In genomic region chr4:163558539-163559044, GRCh38 we compare ENCODE assay signal across 8 cellular contexts.
DNase-seq lines count a peak whose midpoint lies in the region; ATAC-seq and TF ChIP-seq lines count a peak whose summit lies in the region.

No MANE protein-coding gene starts in this region.

- ATAC-seq in HG03342 (IDR thresholded peaks at IDR 0.05; ENCODE audit: unreplicated experiment) = peak; percentile 84

- CTCF ChIA-PET in Calu3 (lab: Charles Lee) = no interaction called here

- H3K4me1 Mint-ChIP-seq in Calu3 (ENCODE audit: low read depth, unreplicated experiment) = no peaks in the 10 kb centered on the region

- intact Hi-C loops in Calu3 (cut with micrococcal nuclease; ENCODE audit: unreplicated experiment) = loop anchor here (5.0 kb wide), 2 partner anchors 1174 to 1189 kb away; no protein-coding TSS in a partner anchor

- H3K4me1 ChIP-seq in thymus (ENCODE audit: control insufficient read depth, insufficient read depth, low read length) = peaks cover 6% of the 10 kb centered on the region

- no peaks in the 10 kb centered on the region for H3K27me3 ChIP-seq in thymus (ENCODE audit: control insufficient read depth, insufficient read depth)

- in situ Hi-C loops in GM13976 (cut with MboI; ENCODE audit: low sequenced_read_pairs, unreplicated experiment) = loop anchor here (10.0 kb wide), 3 partner anchors 106 to 456 kb away; no protein-coding TSS in a partner anchor

- WGBS in thymus = 3% methylated on average over 6 of the region's 6 CpGs

- no peaks in the 10 kb centered on the region for H3K36me3 ChIP-seq in thymus (ENCODE audit: control insufficient read depth, insufficient read depth)

- no TSS peak for BruUV-seq in Calu3 (replicated peaks; lab: Mats Ljungman, UMichigan)

- no peak overlapping the region for H3K4me3 ChIP-seq in thymus (ENCODE audit: low read length)

- no peaks in the 10 kb centered on the region for H3K9me3 Mint-ChIP-seq in Calu3 (ENCODE audit: low read depth, unreplicated experiment)

- no peaks in the 10 kb centered on the region for H3K9me3 ChIP-seq in thymus (ENCODE audit: control insufficient read depth)

- H3K27ac ChIP-seq in thymus (ENCODE audit: low read depth) = peak overlapping the region; percentile 58

- peak; percentile 18 for DNase-seq in activated T-cell treated with anti-CD3 and anti-CD28 coated beads, Interleukin-2, amount 50 U/mL, for 1 hour
- no peak for DNase-seq in activated T-cell treated with anti-CD3 and anti-CD28 coated beads, Interleukin-2, amount 50 U/mL, for 48 hours
- peak; percentile 35 for DNase-seq in amniotic epithelial cell (ENCODE audit: low read depth)
- no peak for DNase-seq in Calu3
- DNase-seq in NCI-H446 (lab: John Stamatoyannopoulos, UW) = no peak
- DNase-seq in GM13976 (ENCODE audit: low spot score) = no peak

- H3K4me3 Mint-ChIP-seq in Calu3 (ENCODE audit: low read depth, unreplicated experiment) = no peak overlapping the region

- H3K27me3 Mint-ChIP-seq in Calu3 (ENCODE audit: unreplicated experiment) = no peaks in the 10 kb centered on the region

- TF ChIP-seq CTCF in Calu3 (IDR thresholded peaks at IDR 0.05; ENCODE audit: unreplicated experiment) (no peak), GM13976 (IDR thresholded peaks at IDR 0.05; ENCODE audit: borderline replicate concordance, control extremely low read depth, extremely low read depth, insufficient read depth, missing control alignments) (no peak)

- H3K36me3 Mint-ChIP-seq in Calu3 (ENCODE audit: insufficient read depth, unreplicated experiment) = no peaks in the 10 kb centered on the region

- H3K27ac Mint-ChIP-seq in Calu3 (ENCODE audit: unreplicated experiment) = no peak overlapping the region

Comparison
In these comparisons a context has a peak if more than half of its experiments do, and no peak if none do; other contexts are left out.
1. DNase-seq: peak in activated T-cell treated with anti-CD3 and anti-CD28 coated beads, Interleukin-2, amount 50 U/mL, for 1 hour (single experiment) and amniotic epithelial cell (single experiment); none in activated T-cell treated with anti-CD3 and anti-CD28 coated beads, Interleukin-2, amount 50 U/mL, for 48 hours (0 of 2), Calu3 (single experiment), NCI-H446 (0 of 2) and GM13976 (single experiment).